Comparison of ENCODE assay signal across 8 cellular contexts in genomic region chr4:109559625-109559982, GRCh38. TPM values are rescaled to one million over a fixed set of nuclear protein-coding genes. Genes with fewer than 3 reads are reported as not detected.
DNase-seq lines count a peak whose midpoint lies in the region; ATAC-seq and TF ChIP-seq lines count a peak whose summit lies in the region.

No MANE protein-coding gene starts in this region.

- peaks cover 18% of the 10 kb centered on the region for H3K36me3 Mint-ChIP-seq in dendritic cell treated with granulocyte-macrophage colony-stimulating factor and Interleukin-4, amounts not matched to agents 40 ng/mL and 50 ng/mL, for 4 days (ENCODE audit: low read depth)

- no peaks in the 10 kb centered on the region for H3K79me2 ChIP-seq in mesendoderm (ENCODE audit: control insufficient read depth, insufficient read depth, low read length)

- H3K4ac ChIP-seq in mesendoderm (ENCODE audit: low read depth, low read length), result peak overlapping the region; percentile 22

- H3K18ac ChIP-seq in mesendoderm (ENCODE audit: low read length), result peak overlapping the region; percentile 86

- no peak overlapping the region for H2BK5ac ChIP-seq in mesendoderm (ENCODE audit: low read length)

- H3K27ac Mint-ChIP-seq in dendritic cell treated with granulocyte-macrophage colony-stimulating factor and Interleukin-4, amounts not matched to agents 40 ng/mL and 50 ng/mL, for 4 days, result peak overlapping the region; percentile 92

- no peak overlapping the region for H2AK5ac ChIP-seq in mesendoderm (ENCODE audit: low read length)

- H3K36me3 ChIP-seq in mesendoderm (ENCODE audit: control insufficient read depth, insufficient read depth, low read length), result no peaks in the 10 kb centered on the region

- ATAC-seq in GM19328 (IDR thresholded peaks at IDR 0.05; ENCODE audit: unreplicated experiment), result peak; percentile 19
- peak; percentile 23 for ATAC-seq in HG03280 (IDR thresholded peaks at IDR 0.05; ENCODE audit: unreplicated experiment)
- ATAC-seq in stimulated activated naive CD8-positive, alpha-beta T cell treated with anti-CD3 and anti-CD28 coated beads, Interleukin-15, Interleukin-2, amounts not matched to agents 100 U/mL and 50 U/mL, for 24 hours, result peak; percentile 24

- no peaks in the 10 kb centered on the region for H3K27me3 ChIP-seq in mesendoderm (ENCODE audit: insufficient read depth, low read length, poor library complexity)

- TF ChIP-seq CTCF in AG10803 (conservative IDR thresholded peaks at IDR 0.05; ENCODE audit: low read length) (no peak), WI38 (IDR thresholded peaks at IDR 0.05; ENCODE audit: low read depth, low read length) (no peak)

- H3K9ac ChIP-seq in mesendoderm (ENCODE audit: low read length), result peak overlapping the region; percentile 62

- no peak overlapping the region for H3K23ac ChIP-seq in mesendoderm (ENCODE audit: low read length)

- peak; percentile 43 for DNase-seq in AG10803 (ENCODE audit: low read depth)
- peak; percentile 71 for DNase-seq in mesendoderm
- peak; percentile 56 for DNase-seq in stimulated activated naive CD8-positive, alpha-beta T cell treated with anti-CD3 and anti-CD28 coated beads, Interleukin-15, Interleukin-2, amounts not matched to agents 100 U/mL and 50 U/mL, for 24 hours
- no peak for DNase-seq in cerebellar cortex (ENCODE audit: low spot score)

- no CpG with 5 or more reads among the region's 27 CpGs for WGBS in mesendoderm (ENCODE audit: extremely low coverage, insufficient coverage, low lambda C conversion rate)

- no peaks in the 10 kb centered on the region for H3K27me3 Mint-ChIP-seq in dendritic cell treated with granulocyte-macrophage colony-stimulating factor and Interleukin-4, amounts not matched to agents 40 ng/mL and 50 ng/mL, for 4 days

- H3K4me2 ChIP-seq in mesendoderm (ENCODE audit: low read length), result peak overlapping the region; percentile 63

- H2BK120ac ChIP-seq in mesendoderm (ENCODE audit: low read depth, low read length), result no peak overlapping the region

- peak overlapping the region; percentile 84 for H3K4me3 Mint-ChIP-seq in dendritic cell treated with granulocyte-macrophage colony-stimulating factor and Interleukin-4, amounts not matched to agents 40 ng/mL and 50 ng/mL, for 4 days

- peaks cover 26% of the 10 kb centered on the region for H3K4me1 Mint-ChIP-seq in dendritic cell treated with granulocyte-macrophage colony-stimulating factor and Interleukin-4, amounts not matched to agents 40 ng/mL and 50 ng/mL, for 4 days (ENCODE audit: low read depth)

- H3K4me3 ChIP-seq in AG10803 (ENCODE audit: low read length) (peak overlapping the region; percentile 79), WI38 (ENCODE audit: low read depth, low read length) (peak overlapping the region; percentile 76), mesendoderm (ENCODE audit: low read length) (peak overlapping the region; percentile 23)

- no peaks in the 10 kb centered on the region for H3K79me1 ChIP-seq in mesendoderm (ENCODE audit: low read length)

- no peaks in the 10 kb centered on the region for H3K4me1 ChIP-seq in mesendoderm (ENCODE audit: control insufficient read depth, low read depth, low read length)

- no peak overlapping the region for H4K5ac ChIP-seq in mesendoderm (ENCODE audit: low read length)

- H3K56ac ChIP-seq in mesendoderm (ENCODE audit: low read length), result peak overlapping the region; percentile 87

- no peak overlapping the region for H4K8ac ChIP-seq in mesendoderm (ENCODE audit: low read depth, low read length)

- no peaks in the 10 kb centered on the region for H3K9me3 Mint-ChIP-seq in dendritic cell treated with granulocyte-macrophage colony-stimulating factor and Interleukin-4, amounts not matched to agents 40 ng/mL and 50 ng/mL, for 4 days

- no peak overlapping the region for H3K27ac ChIP-seq in mesendoderm (ENCODE audit: low read depth, low read length)

- no peak overlapping the region for H2BK15ac ChIP-seq in mesendoderm (replicated peaks; ENCODE audit: low read depth)

- intact Hi-C loops in dendritic cell treated with granulocyte-macrophage colony-stimulating factor and Interleukin-4, amounts not matched to agents 40 ng/mL and 50 ng/mL, for 4 days (cut with micrococcal nuclease), result no loop called here

RNA-seq across cellular contexts. Expression of gene MCUB, which starts 0.4 kb away (rescaled TPM):
- 8.3 TPM for polyA plus RNA-seq in mesendoderm (2013, experiment 1 of 2)
- polyA plus RNA-seq in mesendoderm (2013, experiment 2 of 2), result 8.8 TPM

Comparison
In these comparisons a context has a peak if more than half of its experiments do, and no peak if none do; other contexts are left out.
1. H3K4me3 ChIP-seq: peak in every context shown above with its lines; median percentile 79 in AG10803; 76 in WI38; 23 in mesendoderm.